Comparison of ENCODE assay signal across 10 cellular contexts in the genomic region with DNA sequence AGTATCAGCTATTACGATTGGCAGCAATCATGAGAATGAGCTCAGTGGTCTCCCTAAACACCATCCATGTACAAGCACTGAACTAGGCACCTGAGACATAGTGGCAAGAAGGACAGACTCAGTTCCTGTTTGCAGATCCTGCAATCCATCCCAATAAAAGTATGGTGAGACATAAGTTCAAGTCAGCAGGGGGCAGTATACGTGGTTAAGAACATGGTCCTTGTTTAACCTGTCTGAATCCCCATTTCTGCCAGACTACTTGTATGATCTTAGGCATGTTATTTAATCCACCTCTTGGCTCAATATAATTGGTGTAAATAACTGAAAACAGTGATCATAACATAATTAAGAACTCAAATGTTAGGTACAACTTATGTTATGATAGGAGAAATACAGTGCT. TPM values are rescaled to one million over a fixed set of nuclear protein-coding genes. Genes with fewer than 3 reads are reported as not detected.
DNase-seq lines count a peak whose midpoint lies in the region; ATAC-seq and TF ChIP-seq lines count a peak whose summit lies in the region.
"Had no signal": no experiment of that assay in that cellular context is flagged by ENCODE, and none has a peak within 500 bp of the region (broad histone marks: within the 10 kb centered on the region; RNA-seq: fewer than 3 reads in every experiment).

No MANE protein-coding gene starts in this region.

- H3K4me1 Mint-ChIP-seq in naive thymus-derived CD8-positive, alpha-beta T cell = no peaks in the 10 kb centered on the region

- H3K36me3 ChIP-seq in brain microvascular endothelial cell (replicated peaks) = peaks cover 4% of the 10 kb centered on the region
- no peaks in the 10 kb centered on the region for H3K36me3 ChIP-seq in mucosa of descending colon (ENCODE audit: low read depth)

- TF ChIP-seq CTCF in LNCAP (IDR thresholded peaks at IDR 0.05) (peak; percentile 28; the same call in 1 of the 2 replicates), brain microvascular endothelial cell (IDR thresholded peaks at IDR 0.05; ENCODE audit: low read depth, low read length, missing control alignments) (peak; percentile 47), mucosa of descending colon (IDR thresholded peaks at IDR 0.05) (no peak)

- POLR2A ChIA-PET in naive thymus-derived CD8-positive, alpha-beta T cell (lab: Charles Lee) = no interaction called here

- ATAC-seq in mucosa of descending colon (peak; percentile 54), GM19397 (IDR thresholded peaks at IDR 0.05; ENCODE audit: unreplicated experiment) (no peak)
- no peak for ATAC-seq in naive thymus-derived CD8-positive, alpha-beta T cell

- H3K4me3 Mint-ChIP-seq in naive thymus-derived CD8-positive, alpha-beta T cell = no peak overlapping the region

- no peak overlapping the region for H3K27ac ChIP-seq in brain microvascular endothelial cell
- H3K27ac ChIP-seq: BLaER1 treated with 17β-estradiol and CSF1 and Interleukin-3, amounts not matched to agents 10 nM and 100 nM had no signal

- H3K27ac Mint-ChIP-seq in naive thymus-derived CD8-positive, alpha-beta T cell = peak overlapping the region in 2 of 10 donors; percentile 1 to 11

- intact Hi-C loops in mucosa of descending colon (cut with DNase I, micrococcal nuclease) = no loop called here

- H3K4me3 ChIP-seq in brain microvascular endothelial cell (ENCODE audit: low read depth, low read length) (no peak overlapping the region), mucosa of descending colon (no peak overlapping the region)
- H3K4me3 ChIP-seq: BLaER1 treated with 17β-estradiol and CSF1 and Interleukin-3, amounts not matched to agents 10 nM and 100 nM had no signal

- peaks cover 10 to 21% (median 11%) of the 10 kb centered on the region in 3 donors for H3K36me3 Mint-ChIP-seq in naive thymus-derived CD8-positive, alpha-beta T cell

- H3K9me3 Mint-ChIP-seq in naive thymus-derived CD8-positive, alpha-beta T cell = peaks cover 5 to 40% (median 19%) of the 10 kb centered on the region in 9 donors

- H3K27me3 Mint-ChIP-seq in naive thymus-derived CD8-positive, alpha-beta T cell = no peaks in the 10 kb centered on the region

- no peaks in the 10 kb centered on the region for H3K27me3 ChIP-seq in brain microvascular endothelial cell (replicated peaks)
- H3K27me3 ChIP-seq: BLaER1 treated with 17β-estradiol and CSF1 and Interleukin-3, amounts not matched to agents 10 nM and 100 nM had no signal

- in situ Hi-C loops in brain microvascular endothelial cell (cut with HindIII; ENCODE audit: low pct_ligation_motif_present, low sequenced_read_pairs) = no loop called here

- H3K4me1 ChIP-seq in mucosa of descending colon (ENCODE audit: low read depth) = no peaks in the 10 kb centered on the region
- H3K4me1 ChIP-seq: BLaER1 treated with 17β-estradiol and CSF1 and Interleukin-3, amounts not matched to agents 10 nM and 100 nM had no signal

- DNase-seq in NCI-H2196 (lab: John Stamatoyannopoulos, UW; ENCODE audit: unreplicated experiment) (peak; percentile 7), NCI-H2196 treated with DMSO at 0.1 percent for 48 hours (lab: John Stamatoyannopoulos, UW; ENCODE audit: unreplicated experiment) (no peak), brain microvascular endothelial cell (peak; percentile 36), mucosa of descending colon (peak in 1 of 3 donors; percentile 50), middle frontal gyrus (ENCODE audit: extremely low spot score, low spot score) (no peak)
- no peak for DNase-seq in naive thymus-derived CD8-positive, alpha-beta T cell
- DNase-seq: activated CD4-positive, alpha-beta T cell treated with anti-CD3 and anti-CD28 coated beads for 1 hour had no signal

- H3K9me3 ChIP-seq in mucosa of descending colon = no peaks in the 10 kb centered on the region

RNA-seq across cellular contexts. Expression of gene PNISR, which starts 33.2 kb away (rescaled TPM):
- 100 to 1,000 TPM in 2 of 3 donors, 10 to 100 TPM in 1; 77.4 to 121 (median 105) TPM for total RNA-seq in mucosa of descending colon
- total RNA-seq in naive thymus-derived CD8-positive, alpha-beta T cell = 100 to 1,000 TPM; 399 to 401 TPM
- polyA plus RNA-seq in naive thymus-derived CD8-positive, alpha-beta T cell = 100 to 1,000 TPM in 1 of 3 donors, 10 to 100 TPM in 2; 80.4 to 114 (median 83.5) TPM

RNA-seq across cellular contexts. Expression of gene USP45, which starts 56.9 kb away (rescaled TPM):
- total RNA-seq in mucosa of descending colon = 10 to 100 TPM in 2 of 3 donors, 1 to 10 TPM in 1; 9.4 to 18.0 (median 16.1) TPM
- total RNA-seq in naive thymus-derived CD8-positive, alpha-beta T cell = 10 to 100 TPM; 12.3 to 13.4 TPM
- 1 to 10 TPM; 2.5 to 2.7 (median 2.6) TPM for polyA plus RNA-seq in naive thymus-derived CD8-positive, alpha-beta T cell

Comparison
In these comparisons a context has a peak if more than half of its experiments do, and no peak if none do; other contexts are left out.
1. DNase-seq: peak in NCI-H2196 (single experiment) and brain microvascular endothelial cell (single experiment); none in NCI-H2196 treated with DMSO at 0.1 percent for 48 hours (single experiment), middle frontal gyrus (single experiment) and naive thymus-derived CD8-positive, alpha-beta T cell (0 of 10).